31 cellular contexts compared by ENCODE assay signal in genomic region chr5:165786073-165786472, GRCh38.
"Had no signal": no experiment of that assay in that cellular context is flagged by ENCODE, and none has a peak within 500 bp of the region (broad histone marks: within the 10 kb centered on the region; RNA-seq: fewer than 3 reads in every experiment).

No MANE protein-coding gene starts in this region.

- H3K4me1 ChIP-seq: ascending aorta, breast epithelium, colonic mucosa, esophagus muscularis mucosa, foreskin keratinocyte, gastrocnemius medialis, heart left ventricle had no signal

- H3K27ac ChIP-seq: ascending aorta, breast epithelium, cardiac muscle cell, colonic mucosa, dorsolateral prefrontal cortex, esophagus muscularis mucosa, foreskin keratinocyte, gastrocnemius medialis, heart left ventricle had no signal

- H3K27me3 ChIP-seq: ascending aorta, breast epithelium, cardiac muscle cell, colonic mucosa, dorsolateral prefrontal cortex, esophagus muscularis mucosa, foreskin keratinocyte, gastrocnemius medialis, heart left ventricle had no signal

- H3K4me3 ChIP-seq: ascending aorta, breast epithelium, cardiac muscle cell, colonic mucosa, dorsolateral prefrontal cortex, esophagus muscularis mucosa, gastrocnemius medialis, heart left ventricle had no signal

- DNase-seq: activated CD4-positive, alpha-beta memory T cell treated with anti-CD3 and anti-CD28 coated beads, Interleukin-2, amount 10 ng/mL, durations not matched to agents 7 days and 5 days; activated CD4-positive, alpha-beta T cell treated with anti-CD3 and anti-CD28 coated beads for 1 hour; activated CD4-positive, alpha-beta T cell treated with anti-CD3 and anti-CD28 coated beads for 4 hours; activated CD4-positive, alpha-beta T cell treated with anti-CD3 and anti-CD28 coated beads, Interleukin-2, amount 10 ng/mL, durations not matched to agents 7 days and 5 days; activated CD4-positive, alpha-beta T cell treated with anti-CD3 and anti-CD28 coated beads, Interleukin-2, amount 50 U/mL, for 4 hours; activated CD8-positive, alpha-beta memory T cell treated with anti-CD3 and anti-CD28 coated beads, Interleukin-2, amount 50 U/mL, for 48 hours; activated gamma-delta T cell; activated naive CD4-positive, alpha-beta T cell; activated naive CD4-positive, alpha-beta T cell treated with anti-CD3 and anti-CD28 coated beads, Interleukin-2, amount 10 ng/mL, durations not matched to agents 7 days and 5 days; activated naive CD8-positive, alpha-beta T cell treated with anti-CD3 and anti-CD28 coated beads, Interleukin-2, amount 10 ng/mL, durations not matched to agents 7 days and 5 days; activated T-cell treated with anti-CD3 and anti-CD28 coated beads for 4 hours; activated T-cell treated with anti-CD3 and anti-CD28 coated beads, Interleukin-2, amount 50 U/mL, for 24 hours; activated T-cell treated with anti-CD3 and anti-CD28 coated beads, Interleukin-2, amount 50 U/mL, for 72 hours; central memory CD4-positive, alpha-beta T cell; cerebellar nuclear complex; colonic mucosa; dorsolateral prefrontal cortex; effector memory CD4-positive, alpha-beta T cell; endodermal cell; erythroblast; foreskin keratinocyte; gastrocnemius medialis; glutamatergic neuron; heart left ventricle; T-helper 2 cell had no signal

- H3K9me3 ChIP-seq: ascending aorta, colonic mucosa, esophagus muscularis mucosa, gastrocnemius medialis had no signal

- ATAC-seq: activated naive CD4-positive, alpha-beta T cell treated with anti-CD3 and anti-CD28 coated beads, Interleukin-2, amount 50 U/mL, for 72 hours; activated T-cell treated with anti-CD3 and anti-CD28 coated beads, Interleukin-2, amount 50 U/mL, for 72 hours; foreskin keratinocyte; gastrocnemius medialis; heart left ventricle; WTC11 had no signal

- H3K36me3 ChIP-seq: ascending aorta, breast epithelium, cardiac muscle cell, colonic mucosa, esophagus muscularis mucosa, gastrocnemius medialis, heart left ventricle had no signal
